In genomic region chr1:3746389-3746783, GRCh38 we compare ENCODE assay signal across 8 cellular contexts. TPM values are rescaled to one million over a fixed set of nuclear protein-coding genes. Genes with fewer than 3 reads are reported as not detected.
DNase-seq lines count a peak whose midpoint lies in the region; ATAC-seq and TF ChIP-seq lines count a peak whose summit lies in the region.

No MANE protein-coding gene starts in this region.

- no peak for DNase-seq in activated naive CD4-positive, alpha-beta T cell treated with anti-CD3 and anti-CD28 coated beads, Interleukin-2, amount 10 ng/mL, durations not matched to agents 7 days and 5 days
- DNase-seq in activated naive CD4-positive, alpha-beta T cell treated with anti-CD3 and anti-CD28 coated beads, Interleukin-2, amount 50 U/mL, for 16 hours: no peak
- DNase-seq in right lobe of liver (peak in 1 of 3 donors; percentile 18), vagina (ENCODE audit: extremely low spot score in 2 of 2) (no peak), NCI-H2196 treated with DMSO at 0.1 percent for 48 hours (lab: John Stamatoyannopoulos, UW; ENCODE audit: unreplicated experiment) (no peak), RKO (ENCODE audit: low spot score) (no peak)

- H3K4me1 ChIP-seq in right lobe of liver (peaks cover 0 to 17% (median 0%) of the 10 kb centered on the region in 4 donors), vagina (peaks cover 32% of the 10 kb centered on the region)

- H3K27ac Mint-ChIP-seq in activated naive CD4-positive, alpha-beta T cell treated with anti-CD3 and anti-CD28 coated beads, Interleukin-2, amount 10 ng/mL, durations not matched to agents 7 days and 5 days: peak overlapping the region; percentile 11
- peak overlapping the region in 4 of 5 experiments; percentile 53 to 84 (median 78) for H3K27ac Mint-ChIP-seq in brain

- ATAC-seq in right lobe of liver (no peak), GM21381 (IDR thresholded peaks at IDR 0.05; ENCODE audit: unreplicated experiment) (no peak)

- TF ChIP-seq POLR2A in right lobe of liver (IDR thresholded peaks at IDR 0.05) (no peak), vagina (IDR thresholded peaks at IDR 0.05) (no peak)

- H3K36me3 Mint-ChIP-seq in activated naive CD4-positive, alpha-beta T cell treated with anti-CD3 and anti-CD28 coated beads, Interleukin-2, amount 10 ng/mL, durations not matched to agents 7 days and 5 days: peaks cover 3% of the 10 kb centered on the region
- peaks cover 11% of the 10 kb centered on the region for H3K36me3 Mint-ChIP-seq in brain

- H3K27ac ChIP-seq in right lobe of liver: no peak overlapping the region
- H3K27ac ChIP-seq in vagina: no peak overlapping the region

- peak overlapping the region; percentile 82 to 94 (median 90) for H3K4me3 ChIP-seq in right lobe of liver
- peak overlapping the region; percentile 72 to 85 for H3K4me3 ChIP-seq in vagina

- H3K9me3 Mint-ChIP-seq in activated naive CD4-positive, alpha-beta T cell treated with anti-CD3 and anti-CD28 coated beads, Interleukin-2, amount 10 ng/mL, durations not matched to agents 7 days and 5 days: no peaks in the 10 kb centered on the region
- no peaks in the 10 kb centered on the region for H3K9me3 Mint-ChIP-seq in brain

- intact Hi-C loops in right lobe of liver (cut with DNase I): no loop called here
- intact Hi-C loops in vagina (cut with DNase I): no loop called here

- 5% methylated on average over 4 of the region's 30 CpGs for WGBS in right lobe of liver (ENCODE audit: insufficient coverage, low coverage, low lambda C conversion rate, missing lambda C conversion rate)

- H3K9me3 ChIP-seq in right lobe of liver (no peaks in the 10 kb centered on the region), vagina (no peaks in the 10 kb centered on the region)

- CTCF ChIA-PET in activated naive CD4-positive, alpha-beta T cell treated with anti-CD3 and anti-CD28 coated beads, Interleukin-2, amount 10 ng/mL, durations not matched to agents 7 days and 5 days (lab: Charles Lee): no interaction called here

- peaks cover 30% of the 10 kb centered on the region for H3K4me1 Mint-ChIP-seq in activated naive CD4-positive, alpha-beta T cell treated with anti-CD3 and anti-CD28 coated beads, Interleukin-2, amount 10 ng/mL, durations not matched to agents 7 days and 5 days
- H3K4me1 Mint-ChIP-seq in brain: peaks cover 48% of the 10 kb centered on the region

- peak overlapping the region; percentile 64 for H3K4me3 Mint-ChIP-seq in activated naive CD4-positive, alpha-beta T cell treated with anti-CD3 and anti-CD28 coated beads, Interleukin-2, amount 10 ng/mL, durations not matched to agents 7 days and 5 days
- peak overlapping the region; percentile 87 to 91 (median 87) for H3K4me3 Mint-ChIP-seq in brain

- H3K27me3 ChIP-seq in right lobe of liver (no peaks in the 10 kb centered on the region), vagina (no peaks in the 10 kb centered on the region)

- TF ChIP-seq CTCF in brain (conservative IDR thresholded peaks at IDR 0.05) (no peak), right lobe of liver (IDR thresholded peaks at IDR 0.05) (no peak), vagina (IDR thresholded peaks at IDR 0.05) (no peak)

- H3K27me3 Mint-ChIP-seq in activated naive CD4-positive, alpha-beta T cell treated with anti-CD3 and anti-CD28 coated beads, Interleukin-2, amount 10 ng/mL, durations not matched to agents 7 days and 5 days: peaks cover 7% of the 10 kb centered on the region
- H3K27me3 Mint-ChIP-seq in brain: peaks cover 17% of the 10 kb centered on the region

- H3K36me3 ChIP-seq in right lobe of liver: peaks cover 0 to 11% (median 3%) of the 10 kb centered on the region in 4 donors
- peaks cover 0 to 18% of the 10 kb centered on the region in 2 donors for H3K36me3 ChIP-seq in vagina

RNA-seq across cellular contexts. Expression of gene CCDC27, which starts 5.9 kb away (rescaled TPM):
- polyA plus RNA-seq in brain (ENCODE audit: insufficient read depth, low read depth, low replicate concordance): 0.12 TPM
- total RNA-seq in right lobe of liver (not detected), vagina (not detected)

RNA-seq across cellular contexts. Expression of gene SMIM1, which starts 26.2 kb away (rescaled TPM):
- 5.6 TPM for polyA plus RNA-seq in brain (ENCODE audit: insufficient read depth, low read depth, low replicate concordance)
- total RNA-seq in right lobe of liver: 1 to 10 TPM; 2.6 to 8.7 (median 4.6) TPM
- not detected for total RNA-seq in vagina

RNA-seq across cellular contexts. Expression of gene LRRC47, which starts 49.9 kb away (rescaled TPM):
- 48.3 TPM for polyA plus RNA-seq in brain (ENCODE audit: insufficient read depth, low read depth, low replicate concordance)
- total RNA-seq in right lobe of liver: 10 to 100 TPM; 22.7 to 32.2 (median 25.8) TPM
- 32.4 TPM for total RNA-seq in vagina
